Comparison of ENCODE assay signal across 14 cellular contexts in genomic region chr17:59476413-59476812, GRCh38.
DNase-seq lines count a peak whose midpoint lies in the region; ATAC-seq, FAIRE-seq and TF ChIP-seq lines count a peak whose summit lies in the region.
"Had no signal": no experiment of that assay in that cellular context is flagged by ENCODE, and none has a peak within 500 bp of the region (broad histone marks: within the 10 kb centered on the region; RNA-seq: fewer than 3 reads in every experiment).

No MANE protein-coding gene starts in this region.

- ATAC-seq in GM23338, result no peak
- no peak for ATAC-seq in PC-3
- ATAC-seq: CD8-positive, alpha-beta T cell had no signal

- intact Hi-C loops in PC-3 (cut with micrococcal nuclease), result no loop called here

- no peak overlapping the region for H3K27ac Mint-ChIP-seq in GM23338
- H3K27ac Mint-ChIP-seq in neural progenitor cell, result no peak overlapping the region
- H3K27ac Mint-ChIP-seq: B cell; CD8-positive, alpha-beta T cell had no signal

- H3K4me3 Mint-ChIP-seq in GM23338, result no peak overlapping the region
- H3K4me3 Mint-ChIP-seq in neural progenitor cell, result no peak overlapping the region
- H3K4me3 Mint-ChIP-seq: B cell; CD8-positive, alpha-beta T cell had no signal

- no peak for TF ChIP-seq CTCF in GM23338 (conservative IDR thresholded peaks at IDR 0.05; ENCODE audit: low read depth in 2 of 2)
- TF ChIP-seq CTCF in PC-3 (conservative IDR thresholded peaks at IDR 0.05; ENCODE audit: low read depth, low read length), result no peak
- TF ChIP-seq CTCF in neural progenitor cell (IDR thresholded peaks at IDR 0.05), result no peak

- H3K4me3 ChIP-seq in GM23338, result no peak overlapping the region
- H3K4me3 ChIP-seq in PC-3 (ENCODE audit: low read length), result no peak overlapping the region
- H3K4me3 ChIP-seq in neural progenitor cell, result no peak overlapping the region
- H3K4me3 ChIP-seq: BLaER1 treated with 17β-estradiol and CSF1 and Interleukin-3, amounts not matched to agents 10 nM and 100 nM had no signal

- H3K79me2 ChIP-seq in GM23338 (replicated peaks; ENCODE audit: insufficient read depth) (no peaks in the 10 kb centered on the region), PC-3 (ENCODE audit: low read length) (no peaks in the 10 kb centered on the region), neural progenitor cell (ENCODE audit: low read depth) (no peaks in the 10 kb centered on the region)

- no peak for DNase-seq in GM23338 (ENCODE audit: low spot score)
- DNase-seq in PC-3, result no peak
- DNase-seq in neural progenitor cell (ENCODE audit: low spot score), result no peak
- DNase-seq in urothelium cell line (ENCODE audit: low spot score), result no peak
- no peak for DNase-seq in NCI-H69 (lab: John Stamatoyannopoulos, UW)
- no peak for DNase-seq in GM19239 (ENCODE audit: insufficient read length, low spot score)
- DNase-seq: Calu3; CD8-positive, alpha-beta T cell; DMS79 treated with DMSO at 0.1 percent for 48 hours; GF-D8; HCEC 1CT had no signal

- no peaks in the 10 kb centered on the region for H3K36me3 ChIP-seq in GM23338 (ENCODE audit: insufficient read depth)
- no peaks in the 10 kb centered on the region for H3K36me3 ChIP-seq in PC-3 (ENCODE audit: low read depth, low read length)
- no peaks in the 10 kb centered on the region for H3K36me3 ChIP-seq in neural progenitor cell
- H3K36me3 ChIP-seq: BLaER1 treated with 17β-estradiol and CSF1 and Interleukin-3, amounts not matched to agents 10 nM and 100 nM had no signal

- no peaks in the 10 kb centered on the region for H3K4me1 ChIP-seq in GM23338 (ENCODE audit: insufficient read depth)
- H3K4me1 ChIP-seq in PC-3 (ENCODE audit: insufficient read depth, low read length), result no peaks in the 10 kb centered on the region
- H3K4me1 ChIP-seq in neural progenitor cell, result no peaks in the 10 kb centered on the region

- H3K9me2 ChIP-seq in GM23338 (ENCODE audit: insufficient read depth) (no peaks in the 10 kb centered on the region), PC-3 (replicated peaks; ENCODE audit: low read length) (no peaks in the 10 kb centered on the region)

- no peaks in the 10 kb centered on the region for H4K20me1 ChIP-seq in GM23338 (replicated peaks; ENCODE audit: insufficient read depth)
- no peaks in the 10 kb centered on the region for H4K20me1 ChIP-seq in PC-3 (ENCODE audit: low read length)
- no peaks in the 10 kb centered on the region for H4K20me1 ChIP-seq in neural progenitor cell (ENCODE audit: low read depth)
- H4K20me1 ChIP-seq: BLaER1 treated with 17β-estradiol and CSF1 and Interleukin-3, amounts not matched to agents 10 nM and 100 nM had no signal

- H3K36me3 Mint-ChIP-seq in GM23338 (ENCODE audit: low read depth) (no peaks in the 10 kb centered on the region), neural progenitor cell (no peaks in the 10 kb centered on the region)
- H3K36me3 Mint-ChIP-seq: CD8-positive, alpha-beta T cell had no signal

- H3K27ac ChIP-seq in GM23338 (ENCODE audit: low read depth) (no peak overlapping the region), PC-3 (ENCODE audit: low read length) (no peak overlapping the region), neural progenitor cell (no peak overlapping the region)
- H3K27ac ChIP-seq: BLaER1 treated with 17β-estradiol and CSF1 and Interleukin-3, amounts not matched to agents 10 nM and 100 nM had no signal

- H3K27me3 Mint-ChIP-seq in GM23338 (ENCODE audit: insufficient read depth, low read depth, poor library complexity) (peaks cover 2% of the 10 kb centered on the region), neural progenitor cell (ENCODE audit: insufficient read depth, low read depth) (peaks cover 2% of the 10 kb centered on the region)
- H3K27me3 Mint-ChIP-seq: B cell had no signal

- H3K9me3 Mint-ChIP-seq in GM23338 (no peaks in the 10 kb centered on the region), neural progenitor cell (no peaks in the 10 kb centered on the region)
- H3K9me3 Mint-ChIP-seq: CD8-positive, alpha-beta T cell had no signal

- no peaks in the 10 kb centered on the region for H3F3A ChIP-seq in GM23338 (replicated peaks; ENCODE audit: low read depth)
- H3F3A ChIP-seq in PC-3 (ENCODE audit: low read length, unreplicated experiment), result no peaks in the 10 kb centered on the region
- H3F3A ChIP-seq in neural progenitor cell (ENCODE audit: low read depth), result no peaks in the 10 kb centered on the region

- no peaks in the 10 kb centered on the region for H3K9me3 ChIP-seq in PC-3 (ENCODE audit: low read length)
- no peaks in the 10 kb centered on the region for H3K9me3 ChIP-seq in neural progenitor cell (ENCODE audit: low read depth)

- no TSS peak for BruUV-seq in PC-3 (replicated peaks; lab: Mats Ljungman, UMichigan)

- H2AFZ ChIP-seq in GM23338, result 0 out of 2 replicates have a peak overlapping the region, but pooled peaks have one; percentile 81
- H2AFZ ChIP-seq in PC-3 (ENCODE audit: low read length), result 0 out of 2 replicates have a peak overlapping the region, but pooled peaks have one; percentile 3
- peak overlapping the region; percentile 79 for H2AFZ ChIP-seq in neural progenitor cell (replicated peaks)

- H3K27me3 ChIP-seq in GM23338 (ENCODE audit: insufficient read depth) (no peaks in the 10 kb centered on the region), PC-3 (ENCODE audit: low read length) (no peaks in the 10 kb centered on the region), neural progenitor cell (no peaks in the 10 kb centered on the region)
- H3K27me3 ChIP-seq: BLaER1 treated with 17β-estradiol and CSF1 and Interleukin-3, amounts not matched to agents 10 nM and 100 nM had no signal

- no peak overlapping the region for H3K9ac ChIP-seq in PC-3 (ENCODE audit: low read length)
- no peak overlapping the region for H3K9ac ChIP-seq in neural progenitor cell
- H3K9ac ChIP-seq: BLaER1 treated with 17β-estradiol and CSF1 and Interleukin-3, amounts not matched to agents 10 nM and 100 nM had no signal

- FAIRE-seq in urothelium cell line (lab: Jason Lieb, UNC) (peak; percentile 30), GM19239 (lab: Jason Lieb, UNC) (no peak)
- FAIRE-seq: H54 had no signal

- CTCF ChIA-PET in PC-3 (lab: Charles Lee), result no interaction called here

- POLR2A ChIA-PET in PC-3 (lab: Charles Lee; ENCODE audit: unreplicated experiment), result no interaction called here

- H3K4me1 Mint-ChIP-seq in GM23338, result no peaks in the 10 kb centered on the region
- H3K4me1 Mint-ChIP-seq in neural progenitor cell, result no peaks in the 10 kb centered on the region
- H3K4me1 Mint-ChIP-seq: B cell had no signal

- H3K4me2 ChIP-seq in GM23338 (no peak overlapping the region), PC-3 (ENCODE audit: low read length) (no peak overlapping the region), neural progenitor cell (no peak overlapping the region)
- H3K4me2 ChIP-seq: BLaER1 treated with 17β-estradiol and CSF1 and Interleukin-3, amounts not matched to agents 10 nM and 100 nM had no signal

TF ChIP-seq in GM23338, 12 proteins besides CTCF, POLR2A, EP300 and RAD21:
- TF ChIP-seq ZNF114 (CRISPR knock-in tag; IDR thresholded peaks at IDR 0.05) (no peak), JUNB (IDR thresholded peaks at IDR 0.05; ENCODE audit: unreplicated experiment) (no peak)
- TF ChIP-seq, protein P1, sequence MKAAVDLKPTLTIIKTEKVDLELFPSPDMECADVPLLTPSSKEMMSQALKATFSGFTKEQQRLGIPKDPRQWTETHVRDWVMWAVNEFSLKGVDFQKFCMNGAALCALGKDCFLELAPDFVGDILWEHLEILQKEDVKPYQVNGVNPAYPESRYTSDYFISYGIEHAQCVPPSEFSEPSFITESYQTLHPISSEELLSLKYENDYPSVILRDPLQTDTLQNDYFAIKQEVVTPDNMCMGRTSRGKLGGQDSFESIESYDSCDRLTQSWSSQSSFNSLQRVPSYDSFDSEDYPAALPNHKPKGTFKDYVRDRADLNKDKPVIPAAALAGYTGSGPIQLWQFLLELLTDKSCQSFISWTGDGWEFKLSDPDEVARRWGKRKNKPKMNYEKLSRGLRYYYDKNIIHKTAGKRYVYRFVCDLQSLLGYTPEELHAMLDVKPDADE (IDR thresholded peaks at IDR 0.05), result no peak

Comparison
In these comparisons a context has a peak if more than half of its experiments do, and no peak if none do; other contexts are left out.
1. H2AFZ ChIP-seq: peak in every context shown above with its lines; median percentile 81 in GM23338; 79 in neural progenitor cell; 3 in PC-3.